ENCODE assay signal across 26 cellular contexts in the genomic region with DNA sequence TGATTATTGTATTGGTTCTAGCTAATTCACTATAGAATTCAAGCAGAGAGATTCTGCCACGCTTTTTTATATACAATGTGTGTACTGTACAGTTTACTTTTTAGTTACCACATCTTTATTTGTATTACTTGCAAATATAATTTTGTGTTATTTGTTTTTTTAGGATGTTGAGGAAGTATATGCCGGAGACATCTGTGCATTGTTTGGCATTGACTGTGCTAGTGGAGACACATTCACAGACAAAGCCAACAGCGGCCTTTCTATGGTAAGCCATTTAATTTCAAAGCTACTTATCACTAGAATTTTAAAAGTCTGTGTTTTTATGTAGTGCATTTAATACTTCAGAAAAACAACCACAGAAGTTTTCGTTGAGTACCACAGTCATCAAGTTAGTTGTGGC. TPM values are rescaled to one million over a fixed set of nuclear protein-coding genes. Genes with fewer than 3 reads are reported as not detected.
"Had no signal": no experiment of that assay in that cellular context is flagged by ENCODE, and none has a peak within 500 bp of the region (broad histone marks: within the 10 kb centered on the region; RNA-seq: fewer than 3 reads in every experiment).

No MANE protein-coding gene starts in this region.

- ATAC-seq: activated naive CD8-positive, alpha-beta T cell treated with anti-CD3 and anti-CD28 coated beads, Interleukin-2, amount 50 U/mL, for 24 hours; activated T-cell treated with anti-CD3 and anti-CD28 coated beads, Interleukin-2, amount 50 U/mL, for 4 hours; HepG2; T-helper 17 cell had no signal

- H3K4me3 ChIP-seq: ascending aorta, body of pancreas, Peyer's patch had no signal

- H3K4me1 ChIP-seq: ascending aorta, body of pancreas had no signal

- H3K27ac ChIP-seq: ascending aorta, body of pancreas had no signal

- H3K9me3 ChIP-seq: ascending aorta, body of pancreas, Peyer's patch had no signal

- H3K27me3 ChIP-seq: ascending aorta, body of pancreas, Peyer's patch had no signal

- DNase-seq: activated B cell treated with CpG ODN at 0.5 μM for 24 hours; activated CD4-positive, alpha-beta memory T cell treated with anti-CD3 and anti-CD28 coated beads for 36 hours; activated CD4-positive, alpha-beta T cell treated with anti-CD3 and anti-CD28 coated beads for 1 hour; activated CD8-positive, alpha-beta memory T cell treated with anti-CD3 and anti-CD28 coated beads for 24 hours; activated effector memory CD4-positive, alpha-beta T cell treated with anti-CD3 and anti-CD28 coated beads, Interleukin-2, amount 50 U/mL, for 16 hours; activated naive CD4-positive, alpha-beta T cell treated with Interleukin-2 at 50 U/mL for 16 hours; activated naive CD8-positive, alpha-beta T cell treated with anti-CD3 and anti-CD28 coated beads, Interleukin-2, amount 50 U/mL, for 24 hours; activated T-cell treated with anti-CD3 and anti-CD28 coated beads, Interleukin-2, amount 50 U/mL, for 4 hours; amniotic stem cell; body of pancreas; MM.1S; NCI-H1417; NCI-H1694; NCI-H2029; NCI-H2107; NCI-H2171 treated with DMSO at 0.1 percent for 48 hours; NCI-H226; NCI-H510A; NCI-H526 treated with DMSO at 0.1 percent for 48 hours; NCI-H82; Peyer's patch; SHP77 treated with DMSO at 0.1 percent for 48 hours; T-helper 17 cell; T-helper 9 cell had no signal

RNA-seq across cellular contexts. Expression of gene LXN, which starts 11.7 kb away (rescaled TPM):
- total RNA-seq: HepG2 had no signal
- polyA plus RNA-seq: HepG2 had no signal
